ENCODE assay signal across 11 cellular contexts in the genomic region with DNA sequence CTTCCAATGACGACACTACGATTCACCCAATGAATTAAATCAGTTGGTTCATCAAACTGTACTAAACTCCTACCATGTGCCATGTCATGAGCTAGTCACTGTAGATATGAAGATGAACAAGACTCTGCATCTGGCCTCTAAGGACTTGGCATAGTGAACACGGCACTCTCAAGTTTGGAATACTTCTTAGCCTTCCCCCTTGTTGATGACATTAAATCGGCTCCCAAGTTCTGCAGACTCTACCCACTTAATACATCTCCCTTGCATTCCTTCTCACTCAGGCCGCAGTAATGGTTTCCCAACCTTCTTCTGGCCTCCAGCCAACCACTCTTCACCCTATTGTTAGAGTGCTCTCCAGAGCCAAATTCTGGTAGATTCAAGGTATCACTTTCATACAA.
DNase-seq lines count a peak whose midpoint lies in the region; ATAC-seq and TF ChIP-seq lines count a peak whose summit lies in the region.
"Had no signal": no experiment of that assay in that cellular context is flagged by ENCODE, and none has a peak within 500 bp of the region (broad histone marks: within the 10 kb centered on the region; RNA-seq: fewer than 3 reads in every experiment).

No MANE protein-coding gene starts in this region.

- no peaks in the 10 kb centered on the region; the same call in 1 of the 2 replicates for H3K36me3 ChIP-seq in DND-41 (ENCODE audit: insufficient read depth, low read length)
- H3K36me3 ChIP-seq in brain microvascular endothelial cell (replicated peaks) = no peaks in the 10 kb centered on the region
- H3K36me3 ChIP-seq in neutrophil = peaks cover 15% of the 10 kb centered on the region

- H3K4me2 ChIP-seq in DND-41 (ENCODE audit: insufficient read depth, low read length) = no peak overlapping the region

- no peak overlapping the region for H3K9ac ChIP-seq in DND-41 (ENCODE audit: low read depth, low read length)

- H3K27ac ChIP-seq in DND-41 (ENCODE audit: low read length) (peak overlapping the region; percentile 49; the same call in 1 of the 2 replicates), brain microvascular endothelial cell (peak overlapping the region; percentile 78), neutrophil (peak overlapping the region; percentile 53)
- H3K27ac ChIP-seq: WERI-Rb-1 had no signal

- H2AFZ ChIP-seq in DND-41 (ENCODE audit: low read depth, low read length) = no peak overlapping the region

- no peak for ATAC-seq in DND-41 (ENCODE audit: insufficient read depth, low read depth)
- no peak for ATAC-seq in HG03025 (IDR thresholded peaks at IDR 0.05; ENCODE audit: low FRiP score, unreplicated experiment)

- H3K4me1 ChIP-seq in DND-41 (ENCODE audit: insufficient read depth, low read length) (peaks cover 17% of the 10 kb centered on the region), neutrophil (ENCODE audit: control insufficient read depth in 1 of 2, insufficient read depth in 1 of 2, low read depth in 1 of 2, low read length in 1 of 2) (peaks cover 6 to 15% of the 10 kb centered on the region in 2 experiments)

- no peaks in the 10 kb centered on the region for H3K79me2 ChIP-seq in DND-41 (ENCODE audit: insufficient read depth, low read length)

- H3K9me3 ChIP-seq in DND-41 (ENCODE audit: insufficient read depth, low read length, severe bottlenecking) (no peaks in the 10 kb centered on the region), neutrophil (no peaks in the 10 kb centered on the region)

- H3K27me3 ChIP-seq in DND-41 (ENCODE audit: insufficient read depth, low read length, poor library complexity) (no peaks in the 10 kb centered on the region), brain microvascular endothelial cell (replicated peaks) (no peaks in the 10 kb centered on the region), neutrophil (no peaks in the 10 kb centered on the region)

- TF ChIP-seq CTCF in DND-41 (IDR thresholded peaks at IDR 0.05; ENCODE audit: borderline replicate concordance, extremely low read depth, low read length, poor library complexity, severe bottlenecking) = no peak
- no peak for TF ChIP-seq CTCF in brain microvascular endothelial cell (IDR thresholded peaks at IDR 0.05; ENCODE audit: low read depth, low read length, missing control alignments)
- TF ChIP-seq CTCF in neutrophil (IDR thresholded peaks at IDR 0.05) = no peak

- DNase-seq in DND-41 (no peak), MV-4-11 (lab: John Stamatoyannopoulos, UW) (peak; percentile 7), brain microvascular endothelial cell (peak; percentile 70), DMS114 treated with DMSO at 0.1 percent for 48 hours (lab: John Stamatoyannopoulos, UW; ENCODE audit: unreplicated experiment) (no peak), DMS 273 treated with DMSO at 0.1 percent for 48 hours (lab: John Stamatoyannopoulos, UW) (no peak), G401 (ENCODE audit: low spot score) (no peak)
- DNase-seq: NCI-H187 treated with DMSO at 0.1 percent for 48 hours, nephron progenitor cell, WERI-Rb-1 had no signal

- in situ Hi-C loops in brain microvascular endothelial cell (cut with HindIII; ENCODE audit: low pct_ligation_motif_present, low sequenced_read_pairs) = no loop called here
- in situ Hi-C loops in G401 (cut with HindIII; ENCODE audit: low sequenced_read_pairs) = no loop called here

- H3K4me3 ChIP-seq in DND-41 (ENCODE audit: low read depth in 1 of 2, low read length in 2 of 2) = no peak overlapping the region
- no peak overlapping the region for H3K4me3 ChIP-seq in brain microvascular endothelial cell (ENCODE audit: low read depth, low read length)
- no peak overlapping the region for H3K4me3 ChIP-seq in neutrophil (ENCODE audit: low read depth in 1 of 2, low read length in 1 of 2)

- H4K20me1 ChIP-seq in DND-41 (ENCODE audit: insufficient read depth, low read length) = no peaks in the 10 kb centered on the region

Comparison
In these comparisons a context has a peak if more than half of its experiments do, and no peak if none do; other contexts are left out.
1. DNase-seq: peak in MV-4-11 (single experiment) and brain microvascular endothelial cell (single experiment); none in DND-41 (single experiment), DMS114 treated with DMSO at 0.1 percent for 48 hours (single experiment), DMS 273 treated with DMSO at 0.1 percent for 48 hours (single experiment) and G401 (single experiment).
2. Peak in every context shown above with its lines, with median percentiles within 50 percentile points of each other: H3K27ac ChIP-seq.